Comparison of ENCODE assay signal across 9 cellular contexts in genomic region chr14:29805415-29806123, GRCh38.
DNase-seq lines count a peak whose midpoint lies in the region; TF ChIP-seq lines count a peak whose summit lies in the region.
"Had no signal": no experiment of that assay in that cellular context is flagged by ENCODE, and none has a peak within 500 bp of the region (broad histone marks: within the 10 kb centered on the region; RNA-seq: fewer than 3 reads in every experiment).

No MANE protein-coding gene starts in this region.

- H3K36me3 Mint-ChIP-seq in type B pancreatic cell (no peaks in the 10 kb centered on the region), endodermal cell (ENCODE audit: low read depth) (no peaks in the 10 kb centered on the region)
- no peaks in the 10 kb centered on the region for H3K36me3 Mint-ChIP-seq in activated CD4-positive, alpha-beta memory T cell treated with anti-CD3 and anti-CD28 coated beads, Interleukin-2, amount 10 ng/mL, durations not matched to agents 7 days and 5 days (ENCODE audit: low read depth)

- H3K4me1 Mint-ChIP-seq in type B pancreatic cell (ENCODE audit: unreplicated experiment): no peaks in the 10 kb centered on the region
- peaks cover 12% of the 10 kb centered on the region for H3K4me1 Mint-ChIP-seq in endodermal cell
- H3K4me1 Mint-ChIP-seq in activated CD4-positive, alpha-beta memory T cell treated with anti-CD3 and anti-CD28 coated beads, Interleukin-2, amount 10 ng/mL, durations not matched to agents 7 days and 5 days: no peaks in the 10 kb centered on the region
- H3K4me1 Mint-ChIP-seq: central memory CD8-positive, alpha-beta T cell had no signal

- TF ChIP-seq CTCF in foreskin fibroblast (IDR thresholded peaks at IDR 0.05; ENCODE audit: low read depth, low read length): no peak
- no peak for TF ChIP-seq CTCF in GM10248 (IDR thresholded peaks at IDR 0.05; ENCODE audit: control extremely low read depth, extremely low read depth, low read depth, missing control alignments)
- TF ChIP-seq CTCF in type B pancreatic cell (conservative IDR thresholded peaks at IDR 0.05): no peak
- no peak for TF ChIP-seq CTCF in endodermal cell (conservative IDR thresholded peaks at IDR 0.05)

- H3K9ac ChIP-seq in endodermal cell (ENCODE audit: extremely low read depth, low read length, poor library complexity, severe bottlenecking): no peak overlapping the region

- no peaks in the 10 kb centered on the region for H3K36me3 ChIP-seq in endodermal cell (ENCODE audit: control insufficient read depth, insufficient read depth, low read length)

- POLR2A ChIA-PET in HEK293T (lab: Yijun Ruan, JAX): no interaction called here
- POLR2A ChIA-PET in GM10248 (lab: Yijun Ruan, JAX): no interaction called here
- POLR2A ChIA-PET in activated CD4-positive, alpha-beta memory T cell treated with anti-CD3 and anti-CD28 coated beads, Interleukin-2, amount 10 ng/mL, durations not matched to agents 7 days and 5 days (lab: Charles Lee): no interaction called here

- no peak overlapping the region for H3K27ac ChIP-seq in endodermal cell (ENCODE audit: low read depth, low read length)

- H3K9me3 Mint-ChIP-seq in type B pancreatic cell: no peaks in the 10 kb centered on the region
- H3K9me3 Mint-ChIP-seq in endodermal cell: no peaks in the 10 kb centered on the region
- H3K9me3 Mint-ChIP-seq in activated CD4-positive, alpha-beta memory T cell treated with anti-CD3 and anti-CD28 coated beads, Interleukin-2, amount 10 ng/mL, durations not matched to agents 7 days and 5 days: peaks cover 7% of the 10 kb centered on the region

- DNase-seq in HEK293T (ENCODE audit: extremely low spot score) (peak; percentile 31), OCI-M1 (lab: John Stamatoyannopoulos, UW) (peak; percentile 96), foreskin fibroblast (peak; percentile 85 to 94), skeletal muscle cell (ENCODE audit: low read depth) (peak; percentile 95), GM10248 (ENCODE audit: extremely low spot score) (no peak), type B pancreatic cell (ENCODE audit: extremely low spot score, unreplicated experiment) (no peak), endodermal cell (no peak)
- DNase-seq in activated CD4-positive, alpha-beta memory T cell treated with anti-CD3 and anti-CD28 coated beads, Interleukin-2, amount 10 ng/mL, durations not matched to agents 7 days and 5 days: no peak

- no peak overlapping the region for H3K27ac Mint-ChIP-seq in type B pancreatic cell
- H3K27ac Mint-ChIP-seq in endodermal cell: no peak overlapping the region
- H3K27ac Mint-ChIP-seq in activated CD4-positive, alpha-beta memory T cell treated with anti-CD3 and anti-CD28 coated beads, Interleukin-2, amount 10 ng/mL, durations not matched to agents 7 days and 5 days: no peak overlapping the region

- H3K27me3 ChIP-seq in endodermal cell (ENCODE audit: control insufficient read depth, insufficient read depth, low read length, poor library complexity, severe bottlenecking): no peaks in the 10 kb centered on the region

- H3K27me3 Mint-ChIP-seq in type B pancreatic cell (no peaks in the 10 kb centered on the region), endodermal cell (ENCODE audit: insufficient read depth) (no peaks in the 10 kb centered on the region)
- no peaks in the 10 kb centered on the region for H3K27me3 Mint-ChIP-seq in activated CD4-positive, alpha-beta memory T cell treated with anti-CD3 and anti-CD28 coated beads, Interleukin-2, amount 10 ng/mL, durations not matched to agents 7 days and 5 days
- H3K27me3 Mint-ChIP-seq: central memory CD8-positive, alpha-beta T cell had no signal

- CTCF ChIA-PET in HEK293T (lab: Yijun Ruan, JAX): no interaction called here
- CTCF ChIA-PET in GM10248 (lab: Yijun Ruan, JAX): no interaction called here
- CTCF ChIA-PET in activated CD4-positive, alpha-beta memory T cell treated with anti-CD3 and anti-CD28 coated beads, Interleukin-2, amount 10 ng/mL, durations not matched to agents 7 days and 5 days (lab: Charles Lee): no interaction called here

- WGBS in endodermal cell (ENCODE audit: insufficient coverage in 1 of 2, insufficient read length in 1 of 2), 2 experiments: 92% methylated on average over 4 of the region's 4 CpGs; no CpG with 5 or more reads in 1 of the 2 experiments

- H3K4me3 ChIP-seq in foreskin fibroblast (ENCODE audit: low read depth in 1 of 2, low read length in 2 of 2) (no peak overlapping the region), skeletal muscle cell (ENCODE audit: low read depth, low read length) (no peak overlapping the region), endodermal cell (ENCODE audit: low read length) (no peak overlapping the region)

- no peak overlapping the region for H3K4me3 Mint-ChIP-seq in type B pancreatic cell
- no peak overlapping the region for H3K4me3 Mint-ChIP-seq in endodermal cell
- H3K4me3 Mint-ChIP-seq in activated CD4-positive, alpha-beta memory T cell treated with anti-CD3 and anti-CD28 coated beads, Interleukin-2, amount 10 ng/mL, durations not matched to agents 7 days and 5 days: no peak overlapping the region
- H3K4me3 Mint-ChIP-seq: central memory CD8-positive, alpha-beta T cell had no signal

- no peaks in the 10 kb centered on the region for H3K4me1 ChIP-seq in endodermal cell (ENCODE audit: control insufficient read depth, insufficient read depth, low read length)

- H3K9me3 ChIP-seq in endodermal cell (ENCODE audit: control insufficient read depth, low read length): no peaks in the 10 kb centered on the region

TF ChIP-seq in HEK293T, 16 proteins besides CTCF, POLR2A, EP300 and RAD21:
- no peak for TF ChIP-seq FOXK2 (IDR thresholded peaks at IDR 0.05)
- no peak for TF ChIP-seq LEF1 (IDR thresholded peaks at IDR 0.05; ENCODE audit: borderline replicate concordance)
- no peak for TF ChIP-seq CTBP1 (IDR thresholded peaks at IDR 0.05; ENCODE audit: borderline replicate concordance)
- no peak for TF ChIP-seq SUZ12 (IDR thresholded peaks at IDR 0.05)
- TF ChIP-seq BHLHE40 (IDR thresholded peaks at IDR 0.05; ENCODE audit: borderline replicate concordance): no peak
- TF ChIP-seq NFRKB (IDR thresholded peaks at IDR 0.05): no peak
- TF ChIP-seq TARDBP (IDR thresholded peaks at IDR 0.05): no peak
- no peak for TF ChIP-seq ELF4 (IDR thresholded peaks at IDR 0.05)
- no peak for TF ChIP-seq SP1 (IDR thresholded peaks at IDR 0.05)
- TF ChIP-seq PKNOX1 (IDR thresholded peaks at IDR 0.05): no peak
- no peak for TF ChIP-seq FOXA1 (IDR thresholded peaks at IDR 0.05)

Comparison
In these comparisons a context has a peak if more than half of its experiments do, and no peak if none do; other contexts are left out.
1. DNase-seq: peak in HEK293T (single experiment), OCI-M1 (single experiment), foreskin fibroblast (2 of 2) and skeletal muscle cell (single experiment); none in GM10248 (single experiment), type B pancreatic cell (single experiment), endodermal cell (single experiment) and activated CD4-positive, alpha-beta memory T cell treated with anti-CD3 and anti-CD28 coated beads, Interleukin-2, amount 10 ng/mL, durations not matched to agents 7 days and 5 days (single experiment).